Comparison of ENCODE assay signal across 11 cellular contexts in the genomic region with DNA sequence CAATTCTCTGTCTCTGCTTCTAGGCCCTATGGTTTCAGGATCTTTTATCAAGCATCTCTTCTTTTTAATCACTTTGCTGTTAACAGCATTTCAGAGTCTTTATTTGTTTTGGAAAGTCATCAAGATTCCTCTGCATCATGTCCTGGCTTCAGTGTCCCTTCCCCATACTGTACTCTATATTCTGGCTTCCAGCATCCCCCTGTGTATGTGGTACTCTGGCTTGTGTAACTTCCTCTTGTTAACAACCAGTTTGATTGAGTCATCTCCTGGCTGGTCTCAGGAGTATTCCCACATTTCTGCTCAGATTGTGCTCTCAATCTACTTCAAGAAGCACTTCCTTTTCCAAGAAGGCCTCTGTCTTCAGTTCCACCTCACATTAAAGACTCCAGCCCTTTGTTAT. TPM values are rescaled to one million over a fixed set of nuclear protein-coding genes. Genes with fewer than 3 reads are reported as not detected.
DNase-seq lines count a peak whose midpoint lies in the region; ATAC-seq and TF ChIP-seq lines count a peak whose summit lies in the region.
"Had no signal": no experiment of that assay in that cellular context is flagged by ENCODE, and none has a peak within 500 bp of the region (broad histone marks: within the 10 kb centered on the region; RNA-seq: fewer than 3 reads in every experiment).

No MANE protein-coding gene starts in this region.

- H3K4me1 ChIP-seq in mammary epithelial cell (ENCODE audit: insufficient read depth, low read length): peaks cover 7% of the 10 kb centered on the region
- H3K4me1 ChIP-seq in right lobe of liver: no peaks in the 10 kb centered on the region

- TF ChIP-seq POLR2A in right lobe of liver (IDR thresholded peaks at IDR 0.05): no peak

- peak overlapping the region; percentile 5 for H3K4me2 ChIP-seq in mammary epithelial cell (ENCODE audit: insufficient read depth, low read depth, low read length)

- no peak overlapping the region for H3K4me3 Mint-ChIP-seq in activated naive CD8-positive, alpha-beta T cell treated with anti-CD3 and anti-CD28 coated beads for 36 hours

- no peak overlapping the region for H3K27ac ChIP-seq in mammary epithelial cell (ENCODE audit: insufficient read depth, low read depth, low read length)
- no peak overlapping the region for H3K27ac ChIP-seq in right lobe of liver

- ATAC-seq in right lobe of liver (peak in 3 of 4 donors; percentile 27 to 88 (median 43)), HG03432 (IDR thresholded peaks at IDR 0.05; ENCODE audit: unreplicated experiment) (no peak)

- peaks cover 5% of the 10 kb centered on the region for H3K27me3 Mint-ChIP-seq in activated naive CD8-positive, alpha-beta T cell treated with anti-CD3 and anti-CD28 coated beads for 36 hours

- no peaks in the 10 kb centered on the region for H3K4me1 Mint-ChIP-seq in activated naive CD8-positive, alpha-beta T cell treated with anti-CD3 and anti-CD28 coated beads for 36 hours

- BruUV-seq in mammary epithelial cell (replicated peaks; lab: Mats Ljungman, UMichigan): no TSS peak

- no peaks in the 10 kb centered on the region for H3K9me3 Mint-ChIP-seq in activated naive CD8-positive, alpha-beta T cell treated with anti-CD3 and anti-CD28 coated beads for 36 hours

- H3K79me2 ChIP-seq in mammary epithelial cell (ENCODE audit: insufficient read depth, low read length): no peaks in the 10 kb centered on the region

- CTCF ChIA-PET in mammary epithelial cell (lab: Charles Lee; ENCODE audit: low non-redundant PET): no interaction called here

- no peak for TF ChIP-seq CTCF in mammary epithelial cell (conservative IDR thresholded peaks at IDR 0.05 in 1 of 2, IDR thresholded peaks at IDR 0.05 in 1 of 2; ENCODE audit: extremely low read depth in 1 of 2, insufficient read depth in 1 of 2, low read depth in 1 of 2, low read length in 2 of 2)
- no peak for TF ChIP-seq CTCF in right lobe of liver (IDR thresholded peaks at IDR 0.05)
- no peak for TF ChIP-seq CTCF in GM13976 (IDR thresholded peaks at IDR 0.05; ENCODE audit: borderline replicate concordance, control extremely low read depth, extremely low read depth, insufficient read depth, missing control alignments)

- H4K20me1 ChIP-seq in mammary epithelial cell (ENCODE audit: insufficient read depth, low read length): no peaks in the 10 kb centered on the region

- H3K4me3 ChIP-seq in MG63 (no peak overlapping the region), mammary epithelial cell (replicated peaks in 1 of 3; ENCODE audit: insufficient read depth in 1 of 3, low read depth in 2 of 3, low read length in 3 of 3) (no peak overlapping the region), right lobe of liver (no peak overlapping the region)

- in situ Hi-C loops in mammary epithelial cell (cut with MboI; ENCODE audit: low sequenced_read_pairs in 2 of 2): no loop called here
- in situ Hi-C loops in GM13976 (cut with MboI; ENCODE audit: low sequenced_read_pairs, unreplicated experiment): no loop called here

- H3K36me3 Mint-ChIP-seq in activated naive CD8-positive, alpha-beta T cell treated with anti-CD3 and anti-CD28 coated beads for 36 hours: no peaks in the 10 kb centered on the region

- peak; percentile 62 for DNase-seq in AG08396 (ENCODE audit: low spot score)
- DNase-seq in MG63: peak; percentile 74
- peak; percentile 66 for DNase-seq in mammary epithelial cell
- DNase-seq in right lobe of liver: no peak
- DNase-seq in GDM1 (lab: John Stamatoyannopoulos, UW): no peak
- DNase-seq in GM13976 (ENCODE audit: low spot score): no peak
- DNase-seq in activated naive CD8-positive, alpha-beta T cell treated with anti-CD3 and anti-CD28 coated beads for 36 hours: no peak
- DNase-seq: activated CD4-positive, alpha-beta T cell treated with anti-CD3 and anti-CD28 coated beads, Interleukin-2, amount 50 U/mL, for 1 hour; midbrain; NCI-H345 had no signal

- H3K36me3 ChIP-seq in MG63: no peaks in the 10 kb centered on the region
- H3K36me3 ChIP-seq in mammary epithelial cell (ENCODE audit: insufficient read depth, low read length): no peaks in the 10 kb centered on the region
- no peaks in the 10 kb centered on the region for H3K36me3 ChIP-seq in right lobe of liver

- H3K9me3 ChIP-seq in MG63: peaks cover 3% of the 10 kb centered on the region; the same call in 1 of the 2 replicates
- H3K9me3 ChIP-seq in mammary epithelial cell (replicated peaks; ENCODE audit: insufficient read depth, low read length): no peaks in the 10 kb centered on the region
- no peaks in the 10 kb centered on the region for H3K9me3 ChIP-seq in right lobe of liver

- H3K27me3 ChIP-seq in MG63 (no peaks in the 10 kb centered on the region), mammary epithelial cell (ENCODE audit: insufficient read depth, low read length) (no peaks in the 10 kb centered on the region), right lobe of liver (no peaks in the 10 kb centered on the region)

- H3K27ac Mint-ChIP-seq in activated naive CD8-positive, alpha-beta T cell treated with anti-CD3 and anti-CD28 coated beads for 36 hours: no peak overlapping the region

- intact Hi-C loops in mammary epithelial cell (cut with micrococcal nuclease): no loop called here
- intact Hi-C loops in right lobe of liver (cut with DNase I): no loop called here

- dilution Hi-C loops in mammary epithelial cell (cut with HindIII; ENCODE audit: low sequenced_read_pairs): no loop called here

- H3K9ac ChIP-seq in mammary epithelial cell (ENCODE audit: insufficient read depth, low read length): no peak overlapping the region

- H2AFZ ChIP-seq in mammary epithelial cell (ENCODE audit: low read depth, low read length): no peak overlapping the region

RNA-seq across cellular contexts. Expression of a gene that starts 14.9 kb away (rescaled TPM):
- 21.5 and 24.7 TPM in 2 replicates for total RNA-seq in MG63 (2014; rRNA removed; shearing (Covaris generic); ENCODE audit: low replicate concordance)
- total RNA-seq in mammary epithelial cell (10 to 100 TPM; 22.0 to 23.9 TPM), right lobe of liver (10 to 100 TPM; 17.7 to 21.6 (median 19.9) TPM)
- 7.5 TPM for polyA plus RNA-seq in mammary epithelial cell
- polyA minus RNA-seq in mammary epithelial cell: 24.3 TPM
- 10 to 100 TPM; 22.5 to 24.6 TPM for total RNA-seq in activated naive CD8-positive, alpha-beta T cell treated with anti-CD3 and anti-CD28 coated beads for 36 hours

RNA-seq across cellular contexts. Expression of a gene that starts 32.3 kb away (rescaled TPM):
- total RNA-seq in MG63 (2014; rRNA removed; shearing (Covaris generic); ENCODE audit: low replicate concordance): 65.7 and 85.6 TPM in 2 replicates
- total RNA-seq in mammary epithelial cell (10 to 100 TPM; 14.5 to 28.6 TPM), right lobe of liver (10 to 100 TPM; 17.0 to 46.5 (median 30.6) TPM)
- 22.5 TPM for polyA plus RNA-seq in mammary epithelial cell
- 28.6 TPM for polyA minus RNA-seq in mammary epithelial cell
- 10 to 100 TPM; 70.2 to 70.9 TPM for total RNA-seq in activated naive CD8-positive, alpha-beta T cell treated with anti-CD3 and anti-CD28 coated beads for 36 hours

RNA-seq across cellular contexts. Expression of a gene that starts 46.2 kb away (rescaled TPM):
- 7.3 and 7.4 TPM in 2 replicates for total RNA-seq in MG63 (2014; rRNA removed; shearing (Covaris generic); ENCODE audit: low replicate concordance)
- total RNA-seq in mammary epithelial cell (10 to 100 TPM; 12.7 to 41.7 TPM), right lobe of liver (10 to 100 TPM; 16.2 to 21.1 (median 18.8) TPM)
- 17.6 TPM for polyA plus RNA-seq in mammary epithelial cell
- polyA minus RNA-seq in mammary epithelial cell: 15.5 TPM
- not detected for total RNA-seq in activated naive CD8-positive, alpha-beta T cell treated with anti-CD3 and anti-CD28 coated beads for 36 hours

Comparison
In these comparisons a context has a peak if more than half of its experiments do, and no peak if none do; other contexts are left out.
1. DNase-seq: peak in AG08396 (single experiment), MG63 (single experiment) and mammary epithelial cell (single experiment); none in right lobe of liver (0 of 3), GDM1 (single experiment), GM13976 (single experiment) and activated naive CD8-positive, alpha-beta T cell treated with anti-CD3 and anti-CD28 coated beads for 36 hours (single experiment).